Comparison of ENCODE assay signal across 1 cellular context in the genomic region with DNA sequence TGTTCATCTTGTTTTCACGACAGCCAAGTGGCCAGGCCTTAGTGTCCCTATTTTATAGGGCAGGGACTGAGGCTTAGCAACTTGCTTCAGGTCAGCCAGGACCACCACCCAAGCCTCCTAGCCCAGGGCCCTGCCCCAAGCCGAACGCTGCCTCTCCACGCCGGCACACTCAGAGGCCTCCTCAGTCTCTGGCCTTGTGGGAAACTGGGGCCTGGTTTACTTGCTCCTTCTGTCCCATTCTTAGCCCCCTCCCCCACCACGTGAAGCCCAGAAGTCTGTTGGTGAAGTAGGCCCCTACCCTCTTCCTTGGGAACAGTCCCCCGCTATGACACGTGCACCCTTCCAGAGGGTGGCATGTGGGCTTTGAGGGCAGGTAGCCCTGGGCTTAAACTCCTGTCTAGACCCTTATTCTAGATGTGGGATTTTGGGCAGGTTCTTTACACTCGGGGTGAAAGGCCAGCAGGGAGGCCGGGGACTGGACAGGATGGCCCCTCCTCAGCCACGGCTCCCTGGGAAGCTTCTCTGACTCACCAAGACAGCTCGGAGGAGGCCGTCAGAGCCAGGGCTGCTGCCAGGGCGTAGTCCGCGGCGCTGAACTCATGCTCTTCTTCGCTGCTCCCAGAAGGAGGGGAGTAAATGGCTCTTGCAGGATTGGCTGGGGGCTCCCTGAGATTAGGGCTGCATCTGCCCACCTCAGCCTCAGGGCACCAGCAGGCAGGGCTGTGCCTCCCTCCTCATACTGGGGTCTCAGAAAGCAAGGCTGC.
TF ChIP-seq lines count a peak whose summit lies in the region.

No MANE protein-coding gene starts in this region.

TF ChIP-seq in HepG2, 621 proteins besides CTCF, POLR2A, EP300 and RAD21 (continued from another document):
- TF ChIP-seq, protein P1, sequence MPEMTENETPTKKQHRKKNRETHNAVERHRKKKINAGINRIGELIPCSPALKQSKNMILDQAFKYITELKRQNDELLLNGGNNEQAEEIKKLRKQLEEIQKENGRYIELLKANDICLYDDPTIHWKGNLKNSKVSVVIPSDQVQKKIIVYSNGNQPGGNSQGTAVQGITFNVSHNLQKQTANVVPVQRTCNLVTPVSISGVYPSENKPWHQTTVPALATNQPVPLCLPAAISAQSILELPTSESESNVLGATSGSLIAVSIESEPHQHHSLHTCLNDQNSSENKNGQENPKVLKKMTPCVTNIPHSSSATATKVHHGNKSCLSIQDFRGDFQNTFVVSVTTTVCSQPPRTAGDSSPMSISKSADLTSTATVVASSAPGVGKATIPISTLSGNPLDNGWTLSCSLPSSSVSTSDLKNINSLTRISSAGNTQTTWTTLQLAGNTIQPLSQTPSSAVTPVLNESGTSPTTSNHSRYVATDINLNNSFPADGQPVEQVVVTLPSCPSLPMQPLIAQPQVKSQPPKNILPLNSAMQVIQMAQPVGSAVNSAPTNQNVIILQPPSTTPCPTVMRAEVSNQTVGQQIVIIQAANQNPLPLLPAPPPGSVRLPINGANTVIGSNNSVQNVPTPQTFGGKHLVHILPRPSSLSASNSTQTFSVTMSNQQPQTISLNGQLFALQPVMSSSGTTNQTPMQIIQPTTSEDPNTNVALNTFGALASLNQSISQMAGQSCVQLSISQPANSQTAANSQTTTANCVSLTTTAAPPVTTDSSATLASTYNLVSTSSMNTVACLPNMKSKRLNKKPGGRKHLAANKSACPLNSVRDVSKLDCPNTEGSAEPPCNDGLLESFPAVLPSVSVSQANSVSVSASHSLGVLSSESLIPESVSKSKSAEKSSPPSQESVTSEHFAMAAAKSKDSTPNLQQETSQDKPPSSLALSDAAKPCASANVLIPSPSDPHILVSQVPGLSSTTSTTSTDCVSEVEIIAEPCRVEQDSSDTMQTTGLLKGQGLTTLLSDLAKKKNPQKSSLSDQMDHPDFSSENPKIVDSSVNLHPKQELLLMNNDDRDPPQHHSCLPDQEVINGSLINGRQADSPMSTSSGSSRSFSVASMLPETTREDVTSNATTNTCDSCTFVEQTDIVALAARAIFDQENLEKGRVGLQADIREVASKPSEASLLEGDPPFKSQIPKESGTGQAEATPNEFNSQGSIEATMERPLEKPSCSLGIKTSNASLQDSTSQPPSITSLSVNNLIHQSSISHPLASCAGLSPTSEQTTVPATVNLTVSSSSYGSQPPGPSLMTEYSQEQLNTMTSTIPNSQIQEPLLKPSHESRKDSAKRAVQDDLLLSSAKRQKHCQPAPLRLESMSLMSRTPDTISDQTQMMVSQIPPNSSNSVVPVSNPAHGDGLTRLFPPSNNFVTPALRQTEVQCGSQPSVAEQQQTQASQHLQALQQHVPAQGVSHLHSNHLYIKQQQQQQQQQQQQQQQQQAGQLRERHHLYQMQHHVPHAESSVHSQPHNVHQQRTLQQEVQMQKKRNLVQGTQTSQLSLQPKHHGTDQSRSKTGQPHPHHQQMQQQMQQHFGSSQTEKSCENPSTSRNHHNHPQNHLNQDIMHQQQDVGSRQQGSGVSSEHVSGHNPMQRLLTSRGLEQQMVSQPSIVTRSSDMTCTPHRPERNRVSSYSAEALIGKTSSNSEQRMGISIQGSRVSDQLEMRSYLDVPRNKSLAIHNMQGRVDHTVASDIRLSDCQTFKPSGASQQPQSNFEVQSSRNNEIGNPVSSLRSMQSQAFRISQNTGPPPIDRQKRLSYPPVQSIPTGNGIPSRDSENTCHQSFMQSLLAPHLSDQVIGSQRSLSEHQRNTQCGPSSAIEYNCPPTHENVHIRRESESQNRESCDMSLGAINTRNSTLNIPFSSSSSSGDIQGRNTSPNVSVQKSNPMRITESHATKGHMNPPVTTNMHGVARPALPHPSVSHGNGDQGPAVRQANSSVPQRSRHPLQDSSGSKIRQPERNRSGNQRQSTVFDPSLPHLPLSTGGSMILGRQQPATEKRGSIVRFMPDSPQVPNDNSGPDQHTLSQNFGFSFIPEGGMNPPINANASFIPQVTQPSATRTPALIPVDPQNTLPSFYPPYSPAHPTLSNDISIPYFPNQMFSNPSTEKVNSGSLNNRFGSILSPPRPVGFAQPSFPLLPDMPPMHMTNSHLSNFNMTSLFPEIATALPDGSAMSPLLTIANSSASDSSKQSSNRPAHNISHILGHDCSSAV (CRISPR knock-in tag; IDR thresholded peaks at IDR 0.05; ENCODE audit: borderline replicate concordance): no peak
- TF ChIP-seq ZNF709 (CRISPR knock-in tag; IDR thresholded peaks at IDR 0.05): 0 out of 2 replicates have a peak, but pooled peaks have one; percentile 40
- 0 out of 2 replicates have a peak, but pooled peaks have one; percentile 34 for TF ChIP-seq SIN3A (IDR thresholded peaks at IDR 0.05; ENCODE audit: borderline replicate concordance, low read depth, low read length)
- TF ChIP-seq ZNF749 (CRISPR knock-in tag; IDR thresholded peaks at IDR 0.05; ENCODE audit: borderline replicate concordance): no peak
- TF ChIP-seq, protein P2, sequence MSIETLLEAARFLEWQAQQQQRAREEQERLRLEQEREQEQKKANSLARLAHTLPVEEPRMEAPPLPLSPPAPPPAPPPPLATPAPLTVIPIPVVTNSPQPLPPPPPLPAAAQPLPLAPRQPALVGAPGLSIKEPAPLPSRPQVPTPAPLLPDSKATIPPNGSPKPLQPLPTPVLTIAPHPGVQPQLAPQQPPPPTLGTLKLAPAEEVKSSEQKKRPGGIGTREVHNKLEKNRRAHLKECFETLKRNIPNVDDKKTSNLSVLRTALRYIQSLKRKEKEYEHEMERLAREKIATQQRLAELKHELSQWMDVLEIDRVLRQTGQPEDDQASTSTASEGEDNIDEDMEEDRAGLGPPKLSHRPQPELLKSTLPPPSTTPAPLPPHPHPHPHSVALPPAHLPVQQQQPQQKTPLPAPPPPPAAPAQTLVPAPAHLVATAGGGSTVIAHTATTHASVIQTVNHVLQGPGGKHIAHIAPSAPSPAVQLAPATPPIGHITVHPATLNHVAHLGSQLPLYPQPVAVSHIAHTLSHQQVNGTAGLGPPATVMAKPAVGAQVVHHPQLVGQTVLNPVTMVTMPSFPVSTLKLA (IDR thresholded peaks at IDR 0.05): 0 out of 2 replicates have a peak, but pooled peaks have one; percentile 15
- TF ChIP-seq, protein P3, sequence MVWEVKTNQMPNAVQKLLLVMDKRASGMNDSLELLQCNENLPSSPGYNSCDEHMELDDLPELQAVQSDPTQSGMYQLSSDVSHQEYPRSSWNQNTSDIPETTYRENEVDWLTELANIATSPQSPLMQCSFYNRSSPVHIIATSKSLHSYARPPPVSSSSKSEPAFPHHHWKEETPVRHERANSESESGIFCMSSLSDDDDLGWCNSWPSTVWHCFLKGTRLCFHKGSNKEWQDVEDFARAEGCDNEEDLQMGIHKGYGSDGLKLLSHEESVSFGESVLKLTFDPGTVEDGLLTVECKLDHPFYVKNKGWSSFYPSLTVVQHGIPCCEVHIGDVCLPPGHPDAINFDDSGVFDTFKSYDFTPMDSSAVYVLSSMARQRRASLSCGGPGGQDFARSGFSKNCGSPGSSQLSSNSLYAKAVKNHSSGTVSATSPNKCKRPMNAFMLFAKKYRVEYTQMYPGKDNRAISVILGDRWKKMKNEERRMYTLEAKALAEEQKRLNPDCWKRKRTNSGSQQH (CRISPR knock-in tag; IDR thresholded peaks at IDR 0.05; ENCODE audit: low read depth): 0 out of 2 replicates have a peak, but pooled peaks have one; percentile 24
- peak; percentile 30; the same call in 1 of the 2 replicates for TF ChIP-seq DMAP1 (CRISPR knock-in tag; IDR thresholded peaks at IDR 0.05)
- TF ChIP-seq, protein P4, sequence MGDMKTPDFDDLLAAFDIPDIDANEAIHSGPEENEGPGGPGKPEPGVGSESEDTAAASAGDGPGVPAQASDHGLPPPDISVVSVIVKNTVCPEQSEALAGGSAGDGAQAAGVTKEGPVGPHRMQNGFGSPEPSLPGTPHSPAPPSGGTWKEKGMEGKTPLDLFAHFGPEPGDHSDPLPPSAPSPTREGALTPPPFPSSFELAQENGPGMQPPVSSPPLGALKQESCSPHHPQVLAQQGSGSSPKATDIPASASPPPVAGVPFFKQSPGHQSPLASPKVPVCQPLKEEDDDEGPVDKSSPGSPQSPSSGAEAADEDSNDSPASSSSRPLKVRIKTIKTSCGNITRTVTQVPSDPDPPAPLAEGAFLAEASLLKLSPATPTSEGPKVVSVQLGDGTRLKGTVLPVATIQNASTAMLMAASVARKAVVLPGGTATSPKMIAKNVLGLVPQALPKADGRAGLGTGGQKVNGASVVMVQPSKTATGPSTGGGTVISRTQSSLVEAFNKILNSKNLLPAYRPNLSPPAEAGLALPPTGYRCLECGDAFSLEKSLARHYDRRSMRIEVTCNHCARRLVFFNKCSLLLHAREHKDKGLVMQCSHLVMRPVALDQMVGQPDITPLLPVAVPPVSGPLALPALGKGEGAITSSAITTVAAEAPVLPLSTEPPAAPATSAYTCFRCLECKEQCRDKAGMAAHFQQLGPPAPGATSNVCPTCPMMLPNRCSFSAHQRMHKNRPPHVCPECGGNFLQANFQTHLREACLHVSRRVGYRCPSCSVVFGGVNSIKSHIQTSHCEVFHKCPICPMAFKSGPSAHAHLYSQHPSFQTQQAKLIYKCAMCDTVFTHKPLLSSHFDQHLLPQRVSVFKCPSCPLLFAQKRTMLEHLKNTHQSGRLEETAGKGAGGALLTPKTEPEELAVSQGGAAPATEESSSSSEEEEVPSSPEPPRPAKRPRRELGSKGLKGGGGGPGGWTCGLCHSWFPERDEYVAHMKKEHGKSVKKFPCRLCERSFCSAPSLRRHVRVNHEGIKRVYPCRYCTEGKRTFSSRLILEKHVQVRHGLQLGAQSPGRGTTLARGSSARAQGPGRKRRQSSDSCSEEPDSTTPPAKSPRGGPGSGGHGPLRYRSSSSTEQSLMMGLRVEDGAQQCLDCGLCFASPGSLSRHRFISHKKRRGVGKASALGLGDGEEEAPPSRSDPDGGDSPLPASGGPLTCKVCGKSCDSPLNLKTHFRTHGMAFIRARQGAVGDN (CRISPR knock-in tag; IDR thresholded peaks at IDR 0.05): peak; percentile 69
- TF ChIP-seq ZNF350 (CRISPR knock-in tag; IDR thresholded peaks at IDR 0.05; ENCODE audit: borderline replicate concordance, low read depth): 0 out of 2 replicates have a peak, but pooled peaks have one; percentile 3
- TF ChIP-seq, protein P5, sequence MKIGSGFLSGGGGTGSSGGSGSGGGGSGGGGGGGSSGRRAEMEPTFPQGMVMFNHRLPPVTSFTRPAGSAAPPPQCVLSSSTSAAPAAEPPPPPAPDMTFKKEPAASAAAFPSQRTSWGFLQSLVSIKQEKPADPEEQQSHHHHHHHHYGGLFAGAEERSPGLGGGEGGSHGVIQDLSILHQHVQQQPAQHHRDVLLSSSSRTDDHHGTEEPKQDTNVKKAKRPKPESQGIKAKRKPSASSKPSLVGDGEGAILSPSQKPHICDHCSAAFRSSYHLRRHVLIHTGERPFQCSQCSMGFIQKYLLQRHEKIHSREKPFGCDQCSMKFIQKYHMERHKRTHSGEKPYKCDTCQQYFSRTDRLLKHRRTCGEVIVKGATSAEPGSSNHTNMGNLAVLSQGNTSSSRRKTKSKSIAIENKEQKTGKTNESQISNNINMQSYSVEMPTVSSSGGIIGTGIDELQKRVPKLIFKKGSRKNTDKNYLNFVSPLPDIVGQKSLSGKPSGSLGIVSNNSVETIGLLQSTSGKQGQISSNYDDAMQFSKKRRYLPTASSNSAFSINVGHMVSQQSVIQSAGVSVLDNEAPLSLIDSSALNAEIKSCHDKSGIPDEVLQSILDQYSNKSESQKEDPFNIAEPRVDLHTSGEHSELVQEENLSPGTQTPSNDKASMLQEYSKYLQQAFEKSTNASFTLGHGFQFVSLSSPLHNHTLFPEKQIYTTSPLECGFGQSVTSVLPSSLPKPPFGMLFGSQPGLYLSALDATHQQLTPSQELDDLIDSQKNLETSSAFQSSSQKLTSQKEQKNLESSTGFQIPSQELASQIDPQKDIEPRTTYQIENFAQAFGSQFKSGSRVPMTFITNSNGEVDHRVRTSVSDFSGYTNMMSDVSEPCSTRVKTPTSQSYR (CRISPR knock-in tag; IDR thresholded peaks at IDR 0.05; ENCODE audit: borderline replicate concordance): peak; percentile 5; the same call in 1 of the 2 replicates
- TF ChIP-seq PHF21A (CRISPR knock-in tag; IDR thresholded peaks at IDR 0.05): no peak
- TF ChIP-seq ZBTB20 (CRISPR knock-in tag; IDR thresholded peaks at IDR 0.05; ENCODE audit: borderline replicate concordance, low read depth): no peak
- TF ChIP-seq ZNF256 (CRISPR knock-in tag; conservative IDR thresholded peaks at IDR 0.05): no peak
- TF ChIP-seq ZFY (CRISPR knock-in tag; IDR thresholded peaks at IDR 0.05): peak; percentile 50
- TF ChIP-seq ZNF768 (CRISPR knock-in tag; IDR thresholded peaks at IDR 0.05): no peak
- TF ChIP-seq ZNF598 (CRISPR knock-in tag; IDR thresholded peaks at IDR 0.05; ENCODE audit: borderline replicate concordance): peak; percentile 6; the same call in 1 of the 2 replicates
- no peak for TF ChIP-seq ZZZ3 (CRISPR knock-in tag; IDR thresholded peaks at IDR 0.05; ENCODE audit: borderline replicate concordance)
- no peak for TF ChIP-seq RXRB (CRISPR knock-in tag; IDR thresholded peaks at IDR 0.05; ENCODE audit: borderline replicate concordance)
- no peak for TF ChIP-seq AGO1 (IDR thresholded peaks at IDR 0.05; ENCODE audit: low read depth, low read length, poor library complexity, severe bottlenecking)
- TF ChIP-seq POLR2G (IDR thresholded peaks at IDR 0.05; ENCODE audit: low read depth, low read length): 0 out of 2 replicates have a peak, but pooled peaks have one; percentile 32
TF ChIP-seq in HepG2: peak in this region for 35.
